19 cellular contexts compared by ENCODE assay signal in the genomic region with DNA sequence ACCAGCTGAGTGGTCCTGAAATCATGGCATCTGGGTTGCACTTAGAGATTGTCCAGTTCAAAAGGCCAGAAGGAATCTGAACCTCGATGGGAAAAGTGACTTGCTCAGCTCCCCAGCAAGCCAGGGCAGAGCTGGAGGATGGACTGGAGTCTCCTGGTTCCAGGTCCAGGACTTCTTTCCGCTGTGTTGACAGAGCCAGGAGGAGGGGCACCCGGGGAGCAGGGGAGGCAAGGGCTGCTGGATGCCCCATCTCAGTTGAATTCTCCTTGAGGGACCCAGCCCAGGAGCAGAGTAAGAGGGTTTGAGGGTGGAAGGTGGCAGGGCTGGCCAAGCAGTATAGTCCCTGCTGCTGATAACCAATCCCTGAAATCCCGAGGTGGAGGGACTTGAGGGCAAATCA. TPM values are rescaled to one million over a fixed set of nuclear protein-coding genes. Genes with fewer than 3 reads are reported as not detected.
A peak's percentile ranks its signal among the peaks of the same experiment; 100 is the strongest.
DNase-seq lines count a peak whose midpoint lies in the region; ATAC-seq and TF ChIP-seq lines count a peak whose summit lies in the region.
"Had no signal": no experiment of that assay in that cellular context is flagged by ENCODE, and none has a peak within 500 bp of the region (broad histone marks: within the 10 kb centered on the region; RNA-seq: fewer than 3 reads in every experiment).

No MANE protein-coding gene starts in this region.

- no peak overlapping the region for H3K4me3 ChIP-seq in heart left ventricle
- H3K4me3 ChIP-seq: BLaER1, GM23338 had no signal

- peaks cover 0 to 36% (median 7%) of the 10 kb centered on the region in 9 donors for H3K27me3 ChIP-seq in heart left ventricle

- no peak overlapping the region for H3K4me3 Mint-ChIP-seq in glutamatergic neuron (ENCODE audit: unreplicated experiment)
- H3K4me3 Mint-ChIP-seq: B cell; CD14-positive monocyte; CD4-positive, alpha-beta T cell; CD8-positive, alpha-beta memory T cell; GM23338; H9 had no signal

- peaks cover 5% of the 10 kb centered on the region for H3K9me3 Mint-ChIP-seq in glutamatergic neuron (ENCODE audit: unreplicated experiment)
- H3K9me3 Mint-ChIP-seq: CD4-positive, alpha-beta T cell; CD8-positive, alpha-beta memory T cell; GM23338; H9 had no signal

- TF ChIP-seq CTCF in heart left ventricle (IDR thresholded peaks at IDR 0.05) (no peak), glutamatergic neuron (IDR thresholded peaks at IDR 0.05; ENCODE audit: partially characterized antibody, unreplicated experiment) (no peak)

- H3K9me3 ChIP-seq in heart left ventricle = no peaks in the 10 kb centered on the region
- H3K9me3 ChIP-seq: BLaER1 had no signal

- 63 to 68% (median 64%) methylated on average over 2 to 4 of the region's 4 CpGs for WGBS in heart left ventricle, 4 donors

- no peaks in the 10 kb centered on the region for H3K36me3 Mint-ChIP-seq in glutamatergic neuron (ENCODE audit: unreplicated experiment)

- no peak for ATAC-seq in heart left ventricle
- ATAC-seq: GM23338, HCT116 had no signal

- H3K27ac ChIP-seq in heart left ventricle = no peak overlapping the region
- H3K27ac ChIP-seq: 22Rv1, BLaER1 had no signal

- H3K27ac Mint-ChIP-seq in glutamatergic neuron (ENCODE audit: unreplicated experiment) = no peak overlapping the region
- H3K27ac Mint-ChIP-seq: B cell; CD14-positive monocyte; CD4-positive, alpha-beta T cell; GM23338; H9 had no signal

- no peaks in the 10 kb centered on the region for H3K36me3 ChIP-seq in heart left ventricle
- H3K36me3 ChIP-seq: BLaER1 had no signal

- DNase-seq in cardiac septum (ENCODE audit: low spot score) (peak; percentile 44), heart left ventricle (no peak), glutamatergic neuron (peak; percentile 37), posterior vena cava (ENCODE audit: low spot score) (peak; percentile 76), C1 segment of cervical spinal cord (lab: John Stamatoyannopoulos, UW) (no peak), iPS-NIHi7 (ENCODE audit: extremely low spot score) (no peak)
- DNase-seq: CD4-positive, alpha-beta T cell; CD8-positive, alpha-beta memory T cell; DMS 273 treated with DMSO at 0.1 percent for 48 hours; DMS79; GF-D8; H9 had no signal

- TF ChIP-seq POLR2A in heart left ventricle (IDR thresholded peaks at IDR 0.05) = no peak

- intact Hi-C loops in cardiac septum (cut with DNase I) (loop anchor here (5.0 kb wide), 3 partner anchors 80 to 155 kb away; no protein-coding TSS in a partner anchor), heart left ventricle (cut with DNase I) (loop anchor here in 6 of 10 donors (1.0 to 10.0 kb wide), 5 partner anchors 40 to 155 kb away; no protein-coding TSS in a partner anchor), posterior vena cava (cut with DNase I) (loop anchor here in 1 of 2 donors (10.0 kb wide), 1 partner anchor 158 kb away; a partner anchor contains a TSS)

- H3K4me1 Mint-ChIP-seq in glutamatergic neuron (ENCODE audit: low read depth, unreplicated experiment) = peaks cover 5% of the 10 kb centered on the region

- peaks cover 0 to 33% (median 18%) of the 10 kb centered on the region in 12 donors for H3K4me1 ChIP-seq in heart left ventricle

- H3K27me3 Mint-ChIP-seq in glutamatergic neuron (ENCODE audit: unreplicated experiment) = peaks cover 8% of the 10 kb centered on the region

RNA-seq across cellular contexts. Expression of a gene that starts 2.4 kb away (rescaled TPM):
- 20.3 TPM for total RNA-seq in cardiac septum
- 10 to 100 TPM in 7 of 9 donors, 1 to 10 TPM in 2; 6.3 to 45.8 (median 12.3) TPM for total RNA-seq in heart left ventricle
- polyA plus RNA-seq in heart left ventricle = 10 to 100 TPM in 1 of 2 donors, 1 to 10 TPM in 1; 8.7 to 17.8 TPM
- total RNA-seq in glutamatergic neuron (ENCODE audit: unreplicated experiment) = 10.0 TPM
- total RNA-seq in posterior vena cava = 10 to 100 TPM; 11.1 to 55.3 TPM
- total RNA-seq: CD4-positive, alpha-beta T cell; CD8-positive, alpha-beta memory T cell; H4 had no signal
- polyA plus RNA-seq: CD14-positive monocyte; CD8-positive, alpha-beta memory T cell had no signal

Comparison
In these comparisons a context has a peak if more than half of its experiments do, and no peak if none do; other contexts are left out.
1. DNase-seq: peak in cardiac septum (single experiment), glutamatergic neuron (single experiment) and posterior vena cava (single experiment); none in heart left ventricle (0 of 5), C1 segment of cervical spinal cord (0 of 14) and iPS-NIHi7 (single experiment).